ENCODE assay signal across 2 cellular contexts in genomic region chr17:41054556-41054955, GRCh38. TPM values are rescaled to one million over a fixed set of nuclear protein-coding genes. Genes with fewer than 3 reads are reported as not detected.
"Had no signal": no experiment of that assay in that cellular context is flagged by ENCODE, and none has a peak within 500 bp of the region (broad histone marks: within the 10 kb centered on the region; RNA-seq: fewer than 3 reads in every experiment).

No MANE protein-coding gene starts in this region.

RNA-seq across cellular contexts. Expression of gene KRTAP2-2, which starts 0.5 kb away (rescaled TPM):
- total RNA-seq: G401, GM12878 had no signal
- polyA plus RNA-seq: GM12878 had no signal

RNA-seq across cellular contexts. Expression of gene KRTAP2-3, which starts 5.4 kb away (rescaled TPM):
- total RNA-seq: G401, GM12878 had no signal
- polyA plus RNA-seq: GM12878 had no signal

RNA-seq across cellular contexts. Expression of gene KRTAP2-1, which starts 7.4 kb away (rescaled TPM):
- total RNA-seq: G401, GM12878 had no signal
- polyA plus RNA-seq: GM12878 had no signal

RNA-seq across cellular contexts. Expression of gene KRTAP2-4, which starts 11.1 kb away (rescaled TPM):
- total RNA-seq: G401, GM12878 had no signal
- polyA plus RNA-seq: GM12878 had no signal

RNA-seq across cellular contexts. Expression of gene KRTAP1-1, which starts 13.3 kb away (rescaled TPM):
- total RNA-seq: G401, GM12878 had no signal
- polyA plus RNA-seq: GM12878 had no signal
